ENCODE assay signal across 1 cellular context in the genomic region with DNA sequence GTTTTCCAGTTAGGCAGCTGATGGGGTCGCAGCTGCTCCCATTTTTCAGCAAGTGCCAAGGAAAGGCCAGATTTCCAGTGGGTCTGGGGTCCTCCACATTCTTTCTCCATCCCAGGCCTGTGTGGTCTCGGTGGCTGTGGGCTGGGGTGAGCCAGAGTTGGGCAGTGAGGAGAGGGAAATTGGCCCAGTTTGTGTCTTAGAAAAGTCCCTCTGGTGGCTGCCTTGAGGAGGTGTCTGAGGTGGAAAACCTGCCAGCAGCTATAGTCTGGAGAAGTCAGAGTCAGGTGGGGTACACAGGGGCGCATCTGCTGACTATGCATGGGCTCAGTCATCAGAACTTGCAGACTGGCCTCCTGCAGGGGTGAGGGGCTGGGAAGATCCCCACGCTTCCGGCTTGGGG.
A peak's percentile ranks its signal among the peaks of the same experiment; 100 is the strongest.
TF ChIP-seq lines count a peak whose summit lies in the region.

No MANE protein-coding gene starts in this region.

TF ChIP-seq in GM12878, 131 proteins besides CTCF, POLR2A, EP300 and RAD21:
- TF ChIP-seq HDGF (IDR thresholded peaks at IDR 0.05) (no peak), SMC3 (IDR thresholded peaks at IDR 0.05; ENCODE audit: borderline replicate concordance, low read length) (peak; percentile 20; the same call in 1 of the 2 replicates)
- TF ChIP-seq, protein P1, sequence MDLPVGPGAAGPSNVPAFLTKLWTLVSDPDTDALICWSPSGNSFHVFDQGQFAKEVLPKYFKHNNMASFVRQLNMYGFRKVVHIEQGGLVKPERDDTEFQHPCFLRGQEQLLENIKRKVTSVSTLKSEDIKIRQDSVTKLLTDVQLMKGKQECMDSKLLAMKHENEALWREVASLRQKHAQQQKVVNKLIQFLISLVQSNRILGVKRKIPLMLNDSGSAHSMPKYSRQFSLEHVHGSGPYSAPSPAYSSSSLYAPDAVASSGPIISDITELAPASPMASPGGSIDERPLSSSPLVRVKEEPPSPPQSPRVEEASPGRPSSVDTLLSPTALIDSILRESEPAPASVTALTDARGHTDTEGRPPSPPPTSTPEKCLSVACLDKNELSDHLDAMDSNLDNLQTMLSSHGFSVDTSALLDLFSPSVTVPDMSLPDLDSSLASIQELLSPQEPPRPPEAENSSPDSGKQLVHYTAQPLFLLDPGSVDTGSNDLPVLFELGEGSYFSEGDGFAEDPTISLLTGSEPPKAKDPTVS (IDR thresholded peaks at IDR 0.05; ENCODE audit: low read depth, low read length) = no peak
